In genomic region chr3:33057320-33058298, GRCh38 we compare ENCODE assay signal across 1 cellular context.
TF ChIP-seq lines count a peak whose summit lies in the region.

No MANE protein-coding gene starts in this region.

TF ChIP-seq in HepG2, 621 proteins besides CTCF, POLR2A, EP300 and RAD21 (continued from another document and continues in another):
- no peak for TF ChIP-seq BCLAF1 (IDR thresholded peaks at IDR 0.05)
- TF ChIP-seq ZNF232 (CRISPR knock-in tag; IDR thresholded peaks at IDR 0.05; ENCODE audit: borderline replicate concordance): 0 out of 2 replicates have a peak, but pooled peaks have one; percentile 27
- TF ChIP-seq ZNF138 (CRISPR knock-in tag; IDR thresholded peaks at IDR 0.05; ENCODE audit: low read depth): no peak
- TF ChIP-seq ZNF274 (CRISPR knock-in tag; IDR thresholded peaks at IDR 0.05): no peak
- TF ChIP-seq NR1H2 (CRISPR knock-in tag; IDR thresholded peaks at IDR 0.05; ENCODE audit: borderline replicate concordance, low read depth): no peak
- TF ChIP-seq, protein P1, sequence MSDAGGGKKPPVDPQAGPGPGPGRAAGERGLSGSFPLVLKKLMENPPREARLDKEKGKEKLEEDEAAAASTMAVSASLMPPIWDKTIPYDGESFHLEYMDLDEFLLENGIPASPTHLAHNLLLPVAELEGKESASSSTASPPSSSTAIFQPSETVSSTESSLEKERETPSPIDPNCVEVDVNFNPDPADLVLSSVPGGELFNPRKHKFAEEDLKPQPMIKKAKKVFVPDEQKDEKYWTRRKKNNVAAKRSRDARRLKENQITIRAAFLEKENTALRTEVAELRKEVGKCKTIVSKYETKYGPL (CRISPR knock-in tag; IDR thresholded peaks at IDR 0.05): no peak
- TF ChIP-seq CHCHD3 (CRISPR knock-in tag; IDR thresholded peaks at IDR 0.05): no peak
- TF ChIP-seq, protein P2, sequence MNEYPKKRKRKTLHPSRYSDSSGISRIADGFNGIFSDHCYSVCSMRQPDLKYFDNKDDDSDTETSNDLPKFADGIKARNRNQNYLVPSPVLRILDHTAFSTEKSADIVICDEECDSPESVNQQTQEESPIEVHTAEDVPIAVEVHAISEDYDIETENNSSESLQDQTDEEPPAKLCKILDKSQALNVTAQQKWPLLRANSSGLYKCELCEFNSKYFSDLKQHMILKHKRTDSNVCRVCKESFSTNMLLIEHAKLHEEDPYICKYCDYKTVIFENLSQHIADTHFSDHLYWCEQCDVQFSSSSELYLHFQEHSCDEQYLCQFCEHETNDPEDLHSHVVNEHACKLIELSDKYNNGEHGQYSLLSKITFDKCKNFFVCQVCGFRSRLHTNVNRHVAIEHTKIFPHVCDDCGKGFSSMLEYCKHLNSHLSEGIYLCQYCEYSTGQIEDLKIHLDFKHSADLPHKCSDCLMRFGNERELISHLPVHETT (CRISPR knock-in tag; conservative IDR thresholded peaks at IDR 0.05): no peak
- no peak for TF ChIP-seq ZNF749 (CRISPR knock-in tag; IDR thresholded peaks at IDR 0.05; ENCODE audit: borderline replicate concordance)
- no peak for TF ChIP-seq MAZ (IDR thresholded peaks at IDR 0.05; ENCODE audit: borderline replicate concordance, low read depth, low read length)
- no peak for TF ChIP-seq MAZ (CRISPR knock-in tag; IDR thresholded peaks at IDR 0.05; ENCODE audit: low read depth)
- TF ChIP-seq NFIB (CRISPR knock-in tag; IDR thresholded peaks at IDR 0.05; ENCODE audit: borderline replicate concordance): no peak
- TF ChIP-seq ZNF713 (CRISPR knock-in tag; IDR thresholded peaks at IDR 0.05): no peak
- TF ChIP-seq ZNF83 (CRISPR knock-in tag; IDR thresholded peaks at IDR 0.05; ENCODE audit: borderline replicate concordance): no peak
- no peak for TF ChIP-seq ZNF790 (CRISPR knock-in tag; IDR thresholded peaks at IDR 0.05; ENCODE audit: borderline replicate concordance)
- no peak for TF ChIP-seq ZNF768 (CRISPR knock-in tag; IDR thresholded peaks at IDR 0.05)
- peak; percentile 100 for TF ChIP-seq KDM6A (CRISPR knock-in tag; IDR thresholded peaks at IDR 0.05; ENCODE audit: low read depth)
- TF ChIP-seq, protein P3, sequence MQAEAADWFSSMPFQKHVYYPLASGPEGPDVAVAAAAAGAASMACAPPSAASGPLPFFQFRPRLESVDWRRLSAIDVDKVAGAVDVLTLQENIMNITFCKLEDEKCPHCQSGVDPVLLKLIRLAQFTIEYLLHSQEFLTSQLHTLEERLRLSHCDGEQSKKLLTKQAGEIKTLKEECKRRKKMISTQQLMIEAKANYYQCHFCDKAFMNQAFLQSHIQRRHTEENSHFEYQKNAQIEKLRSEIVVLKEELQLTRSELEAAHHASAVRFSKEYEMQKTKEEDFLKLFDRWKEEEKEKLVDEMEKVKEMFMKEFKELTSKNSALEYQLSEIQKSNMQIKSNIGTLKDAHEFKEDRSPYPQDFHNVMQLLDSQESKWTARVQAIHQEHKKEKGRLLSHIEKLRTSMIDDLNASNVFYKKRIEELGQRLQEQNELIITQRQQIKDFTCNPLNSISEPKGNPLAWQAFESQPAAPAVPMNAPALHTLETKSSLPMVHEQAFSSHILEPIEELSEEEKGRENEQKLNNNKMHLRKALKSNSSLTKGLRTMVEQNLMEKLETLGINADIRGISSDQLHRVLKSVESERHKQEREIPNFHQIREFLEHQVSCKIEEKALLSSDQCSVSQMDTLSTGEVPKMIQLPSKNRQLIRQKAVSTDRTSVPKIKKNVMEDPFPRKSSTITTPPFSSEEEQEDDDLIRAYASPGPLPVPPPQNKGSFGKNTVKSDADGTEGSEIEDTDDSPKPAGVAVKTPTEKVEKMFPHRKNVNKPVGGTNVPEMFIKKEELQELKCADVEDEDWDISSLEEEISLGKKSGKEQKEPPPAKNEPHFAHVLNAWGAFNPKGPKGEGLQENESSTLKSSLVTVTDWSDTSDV (CRISPR knock-in tag; IDR thresholded peaks at IDR 0.05): no peak
- TF ChIP-seq, protein P4, sequence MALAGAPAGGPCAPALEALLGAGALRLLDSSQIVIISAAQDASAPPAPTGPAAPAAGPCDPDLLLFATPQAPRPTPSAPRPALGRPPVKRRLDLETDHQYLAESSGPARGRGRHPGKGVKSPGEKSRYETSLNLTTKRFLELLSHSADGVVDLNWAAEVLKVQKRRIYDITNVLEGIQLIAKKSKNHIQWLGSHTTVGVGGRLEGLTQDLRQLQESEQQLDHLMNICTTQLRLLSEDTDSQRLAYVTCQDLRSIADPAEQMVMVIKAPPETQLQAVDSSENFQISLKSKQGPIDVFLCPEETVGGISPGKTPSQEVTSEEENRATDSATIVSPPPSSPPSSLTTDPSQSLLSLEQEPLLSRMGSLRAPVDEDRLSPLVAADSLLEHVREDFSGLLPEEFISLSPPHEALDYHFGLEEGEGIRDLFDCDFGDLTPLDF (CRISPR knock-in tag; IDR thresholded peaks at IDR 0.05): no peak
- TF ChIP-seq GABPB1 (CRISPR knock-in tag; IDR thresholded peaks at IDR 0.05): no peak
- TF ChIP-seq ZC3H4 (CRISPR knock-in tag; IDR thresholded peaks at IDR 0.05; ENCODE audit: borderline replicate concordance): no peak
- no peak for TF ChIP-seq DNMT3B (CRISPR knock-in tag; conservative IDR thresholded peaks at IDR 0.05)
- TF ChIP-seq, protein P5, sequence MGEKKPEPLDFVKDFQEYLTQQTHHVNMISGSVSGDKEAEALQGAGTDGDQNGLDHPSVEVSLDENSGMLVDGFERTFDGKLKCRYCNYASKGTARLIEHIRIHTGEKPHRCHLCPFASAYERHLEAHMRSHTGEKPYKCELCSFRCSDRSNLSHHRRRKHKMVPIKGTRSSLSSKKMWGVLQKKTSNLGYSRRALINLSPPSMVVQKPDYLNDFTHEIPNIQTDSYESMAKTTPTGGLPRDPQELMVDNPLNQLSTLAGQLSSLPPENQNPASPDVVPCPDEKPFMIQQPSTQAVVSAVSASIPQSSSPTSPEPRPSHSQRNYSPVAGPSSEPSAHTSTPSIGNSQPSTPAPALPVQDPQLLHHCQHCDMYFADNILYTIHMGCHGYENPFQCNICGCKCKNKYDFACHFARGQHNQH (CRISPR knock-in tag; IDR thresholded peaks at IDR 0.05): 0 out of 2 replicates have a peak, but pooled peaks have one; percentile 18
- no peak for TF ChIP-seq GTF3A (CRISPR knock-in tag; conservative IDR thresholded peaks at IDR 0.05)
- TF ChIP-seq REST (IDR thresholded peaks at IDR 0.05; ENCODE audit: borderline replicate concordance in 1 of 2, low read depth in 1 of 2, low read length in 2 of 2): peak in 1 of 2 experiments; percentile 68; a peak in 1 of 4 replicates
- TF ChIP-seq KMT2B (CRISPR knock-in tag; IDR thresholded peaks at IDR 0.05): no peak
- TF ChIP-seq KAT7 (CRISPR knock-in tag; IDR thresholded peaks at IDR 0.05; ENCODE audit: borderline replicate concordance): no peak
- no peak for TF ChIP-seq ZNF407 (CRISPR knock-in tag; IDR thresholded peaks at IDR 0.05; ENCODE audit: not compliant biosample characterization)
- TF ChIP-seq ZBTB10 (CRISPR knock-in tag; IDR thresholded peaks at IDR 0.05; ENCODE audit: borderline replicate concordance): no peak
